ENCODE assay signal across 8 cellular contexts in the genomic region with DNA sequence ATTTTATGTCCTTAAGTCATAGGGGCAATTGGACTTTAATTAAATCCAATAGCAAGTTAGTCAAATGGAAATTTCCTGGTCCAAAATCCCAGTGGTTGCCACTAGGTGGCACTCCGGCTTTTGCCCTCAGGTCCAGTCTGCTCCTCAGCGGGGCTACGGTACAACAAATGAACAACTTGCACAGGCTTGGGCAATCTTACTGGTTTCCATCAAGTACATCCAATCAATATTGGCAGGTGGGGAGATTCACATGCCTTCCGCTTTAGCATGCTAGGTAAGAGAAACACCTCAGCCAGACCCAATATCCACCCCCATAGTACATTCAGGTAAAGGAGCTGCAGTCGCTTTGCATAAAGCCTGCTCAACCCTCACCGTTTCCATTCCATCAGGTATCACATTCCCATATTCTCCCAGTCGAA. TPM values are rescaled to one million over a fixed set of nuclear protein-coding genes. Genes with fewer than 3 reads are reported as not detected.
DNase-seq lines count a peak whose midpoint lies in the region; ATAC-seq and TF ChIP-seq lines count a peak whose summit lies in the region.

No MANE protein-coding gene starts in this region.

- in situ Hi-C loops in GM23248 (cut with MboI) = no loop called here

- no peak overlapping the region for H3K4me3 Mint-ChIP-seq in activated CD4-positive, alpha-beta T cell treated with anti-CD3 and anti-CD28 coated beads, Interleukin-2, amount 10 ng/mL, durations not matched to agents 24 days and 14 days

- no peak overlapping the region for H3K27ac Mint-ChIP-seq in activated CD4-positive, alpha-beta T cell treated with anti-CD3 and anti-CD28 coated beads, Interleukin-2, amount 10 ng/mL, durations not matched to agents 24 days and 14 days

- DNase-seq in AG10803 (ENCODE audit: low read depth) (peak; percentile 78), GM23248 (peak; percentile 82), NCI-H69 (lab: John Stamatoyannopoulos, UW) (peak; percentile 81), dedifferentiated amniotic fluid mesenchymal stem cell (ENCODE audit: extremely low spot score) (peak; percentile 72), lung (ENCODE audit: low spot score) (peak; percentile 76)
- peak; percentile 92 for DNase-seq in activated CD4-positive, alpha-beta T cell treated with anti-CD3 and anti-CD28 coated beads, Interleukin-2, amount 10 ng/mL, durations not matched to agents 24 days and 14 days
- peak; percentile 63 for DNase-seq in stimulated activated CD8-positive, alpha-beta memory T cell treated with anti-CD3 and anti-CD28 coated beads, Interleukin-12 subunit alpha, Interleukin-12 subunit beta, amount 100 ng/mL, for 1 hour (ENCODE audit: low read depth)

- H3K4me3 ChIP-seq in AG10803 (ENCODE audit: low read length) (no peak overlapping the region), GM23248 (no peak overlapping the region), lung (no peak overlapping the region)

- H3K4me1 Mint-ChIP-seq in activated CD4-positive, alpha-beta T cell treated with anti-CD3 and anti-CD28 coated beads, Interleukin-2, amount 10 ng/mL, durations not matched to agents 24 days and 14 days = peaks cover 24% of the 10 kb centered on the region

- no peaks in the 10 kb centered on the region for H3K4me1 ChIP-seq in GM23248 (ENCODE audit: insufficient read depth)
- H3K4me1 ChIP-seq in lung (ENCODE audit: control insufficient read depth in 2 of 2, insufficient read depth in 2 of 2, low read length in 2 of 2) = no peaks in the 10 kb centered on the region

- H3K36me3 Mint-ChIP-seq in activated CD4-positive, alpha-beta T cell treated with anti-CD3 and anti-CD28 coated beads, Interleukin-2, amount 10 ng/mL, durations not matched to agents 24 days and 14 days (ENCODE audit: low read depth) = peaks cover 22% of the 10 kb centered on the region

- no peak overlapping the region for H3K9ac ChIP-seq in GM23248

- no peak for ATAC-seq in lung (ENCODE audit: insufficient read depth, low FRiP score)
- no peak for ATAC-seq in GM21528 (IDR thresholded peaks at IDR 0.05; ENCODE audit: low FRiP score, unreplicated experiment)

- H3K27me3 ChIP-seq in GM23248 (replicated peaks; ENCODE audit: insufficient read depth) (no peaks in the 10 kb centered on the region), lung (ENCODE audit: control insufficient read depth, insufficient read depth) (no peaks in the 10 kb centered on the region)

- no peak overlapping the region for H3K4me2 ChIP-seq in GM23248 (ENCODE audit: unreplicated experiment)

- WGBS in GM23248 (ENCODE audit: low coverage in 1 of 2, low lambda C conversion rate in 2 of 2, missing lambda C conversion rate in 2 of 2), 2 experiments = 29 to 32% methylated on average over 7 of the region's 7 CpGs
- WGBS in lung, 2 donors = 35 to 42% methylated on average over 7 of the region's 7 CpGs

- no peak overlapping the region for H3K27ac ChIP-seq in GM23248
- no peak overlapping the region for H3K27ac ChIP-seq in lung (ENCODE audit: low read depth in 1 of 2, low read length in 1 of 2)

- no peak overlapping the region for H2AFZ ChIP-seq in GM23248

- no peaks in the 10 kb centered on the region for H3K79me2 ChIP-seq in GM23248 (ENCODE audit: insufficient read depth)

- TF ChIP-seq CTCF in AG10803 (conservative IDR thresholded peaks at IDR 0.05; ENCODE audit: low read length) = peak; percentile 89
- TF ChIP-seq CTCF in lung (IDR thresholded peaks at IDR 0.05; ENCODE audit: control extremely low read depth, extremely low read depth) = peak; percentile 80

- intact Hi-C loops in activated CD4-positive, alpha-beta T cell treated with anti-CD3 and anti-CD28 coated beads, Interleukin-2, amount 10 ng/mL, durations not matched to agents 24 days and 14 days (cut with micrococcal nuclease) = loop anchor here (1.0 to 2.0 kb wide), 3 partner anchors 72 to 183 kb away; no protein-coding TSS in a partner anchor

- H3K9me3 Mint-ChIP-seq in activated CD4-positive, alpha-beta T cell treated with anti-CD3 and anti-CD28 coated beads, Interleukin-2, amount 10 ng/mL, durations not matched to agents 24 days and 14 days = no peaks in the 10 kb centered on the region

- no peaks in the 10 kb centered on the region for H4K20me1 ChIP-seq in GM23248 (ENCODE audit: insufficient read depth)

- H3K9me2 ChIP-seq in GM23248 (ENCODE audit: insufficient read depth) = no peaks in the 10 kb centered on the region

- H3K36me3 ChIP-seq in GM23248 (ENCODE audit: low read depth) (no peaks in the 10 kb centered on the region), lung (ENCODE audit: control insufficient read depth in 2 of 2, insufficient read depth in 2 of 2, low read length in 2 of 2) (no peaks in the 10 kb centered on the region)

- H3K9me3 ChIP-seq in GM23248 (ENCODE audit: low read depth) = no peaks in the 10 kb centered on the region
- no peaks in the 10 kb centered on the region for H3K9me3 ChIP-seq in lung (ENCODE audit: control insufficient read depth in 2 of 2, insufficient read depth in 1 of 2, low read length in 1 of 2)

- H3K27me3 Mint-ChIP-seq in activated CD4-positive, alpha-beta T cell treated with anti-CD3 and anti-CD28 coated beads, Interleukin-2, amount 10 ng/mL, durations not matched to agents 24 days and 14 days = no peaks in the 10 kb centered on the region

- no peaks in the 10 kb centered on the region; the same call in 1 of the 2 replicates for H3F3A ChIP-seq in GM23248 (ENCODE audit: insufficient read depth)

RNA-seq across cellular contexts. Expression of a gene that starts 6.3 kb away (rescaled TPM):
- 7.8 and 23.0 TPM in 2 replicates for total RNA-seq in GM23248 (2014; rRNA removed; shearing (Covaris generic))
- polyA plus RNA-seq in GM23248 (2016; fragmentation: Nextera tagmentation; extraction: Ambion mirVana) (6.1 and 6.5 TPM in 2 replicates), lung (10 to 100 TPM; 17.5 to 29.0 TPM)
- 9.1 and 11.7 TPM in 2 replicates for total RNA-seq in activated CD4-positive, alpha-beta T cell treated with anti-CD3 and anti-CD28 coated beads, Interleukin-2, amount 10 ng/mL, durations not matched to agents 24 days and 14 days
- 1 to 10 TPM; 7.4 to 8.4 TPM for total RNA-seq in lung

RNA-seq across cellular contexts. Expression of a gene that starts 14.4 kb away (rescaled TPM):
- total RNA-seq in GM23248 (2014; rRNA removed; shearing (Covaris generic)) = 184 and 212 TPM in 2 replicates
- polyA plus RNA-seq in GM23248 (2016; fragmentation: Nextera tagmentation; extraction: Ambion mirVana) (253 and 255 TPM in 2 replicates), lung (100 to 1,000 TPM; 133 to 236 TPM)
- total RNA-seq in activated CD4-positive, alpha-beta T cell treated with anti-CD3 and anti-CD28 coated beads, Interleukin-2, amount 10 ng/mL, durations not matched to agents 24 days and 14 days = 248 and 257 TPM in 2 replicates
- 100 to 1,000 TPM in 1 of 2 donors, 10 to 100 TPM in 1; 43.3 to 134 TPM for total RNA-seq in lung

RNA-seq across cellular contexts. Expression of a gene that starts 14.4 kb away (rescaled TPM):
- 31.5 and 35.9 TPM in 2 replicates for total RNA-seq in GM23248 (2014; rRNA removed; shearing (Covaris generic))
- polyA plus RNA-seq in GM23248 (2016; fragmentation: Nextera tagmentation; extraction: Ambion mirVana) (26.6 and 28.9 TPM in 2 replicates), lung (10 to 100 TPM; 55.4 to 76.6 TPM)
- total RNA-seq in activated CD4-positive, alpha-beta T cell treated with anti-CD3 and anti-CD28 coated beads, Interleukin-2, amount 10 ng/mL, durations not matched to agents 24 days and 14 days = 18.3 and 22.2 TPM in 2 replicates
- 10 to 100 TPM; 25.9 to 29.5 TPM for total RNA-seq in lung

RNA-seq across cellular contexts. Expression of a gene that starts 33.5 kb away (rescaled TPM):
- 313 and 389 TPM in 2 replicates for total RNA-seq in GM23248 (2014; rRNA removed; shearing (Covaris generic))
- 303 and 313 TPM in 2 replicates for polyA plus RNA-seq in GM23248 (2016; fragmentation: Nextera tagmentation; extraction: Ambion mirVana)
- total RNA-seq in activated CD4-positive, alpha-beta T cell treated with anti-CD3 and anti-CD28 coated beads, Interleukin-2, amount 10 ng/mL, durations not matched to agents 24 days and 14 days = 105 and 108 TPM in 2 replicates
- 100 to 1,000 TPM; 179 to 183 TPM for total RNA-seq in lung
- polyA plus RNA-seq in lung = 100 to 1,000 TPM; 101 to 316 TPM

RNA-seq across cellular contexts. Expression of a gene that starts 39.8 kb away (rescaled TPM):
- 4.3 and 6.4 TPM in 2 replicates for total RNA-seq in GM23248 (2014; rRNA removed; shearing (Covaris generic))
- polyA plus RNA-seq in GM23248 (2016; fragmentation: Nextera tagmentation; extraction: Ambion mirVana) (2.2 and 2.5 TPM in 2 replicates), lung (10 to 100 TPM; 17.3 to 32.8 TPM)
- 45.3 and 49.3 TPM in 2 replicates for total RNA-seq in activated CD4-positive, alpha-beta T cell treated with anti-CD3 and anti-CD28 coated beads, Interleukin-2, amount 10 ng/mL, durations not matched to agents 24 days and 14 days
- total RNA-seq in lung = 10 to 100 TPM in 1 of 2 donors, 1 to 10 TPM in 1; 9.3 to 28.8 TPM
